In the genomic region with DNA sequence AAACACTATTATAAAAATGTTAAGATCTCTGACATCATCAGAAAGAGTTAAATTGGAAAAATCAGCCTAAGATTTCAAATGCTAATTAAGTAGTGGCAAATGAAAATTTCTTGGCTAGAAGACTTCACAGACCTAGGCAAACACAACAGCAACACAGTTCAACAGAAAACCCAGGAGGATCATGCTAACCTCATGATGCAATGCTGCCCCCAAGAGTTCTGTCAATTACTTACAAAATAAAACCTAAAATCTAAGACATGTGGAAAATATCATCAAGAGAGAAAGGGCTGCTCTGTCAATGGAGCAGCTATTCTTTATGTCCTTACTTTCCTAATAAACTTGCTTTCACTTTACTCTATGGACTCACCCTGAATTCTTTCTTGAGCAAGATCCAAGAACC, we compare ENCODE assay signal across 9 cellular contexts. TPM values are rescaled to one million over a fixed set of nuclear protein-coding genes. Genes with fewer than 3 reads are reported as not detected.
DNase-seq lines count a peak whose midpoint lies in the region; ATAC-seq and TF ChIP-seq lines count a peak whose summit lies in the region.
"Had no signal": no experiment of that assay in that cellular context is flagged by ENCODE, and none has a peak within 500 bp of the region (broad histone marks: within the 10 kb centered on the region; RNA-seq: fewer than 3 reads in every experiment).

No MANE protein-coding gene starts in this region.

- H3K27ac Mint-ChIP-seq in endodermal cell = peak overlapping the region; percentile 3

- DNase-seq in COLO829 (ENCODE audit: low spot score) = peak; percentile 71
- peak; percentile 28 for DNase-seq in H4 (ENCODE audit: low spot score)
- DNase-seq in RWPE1 (ENCODE audit: low spot score) = peak; percentile 21
- peak; percentile 66 for DNase-seq in endodermal cell
- DNase-seq in osteoblast (ENCODE audit: insufficient read length, low spot score, missing footprints) = peak; percentile 90
- no peak for DNase-seq in lower lobe of right lung

- no peak overlapping the region for H3K4me3 Mint-ChIP-seq in endodermal cell

- no peaks in the 10 kb centered on the region for H3K9me3 Mint-ChIP-seq in endodermal cell

- intact Hi-C loops in lower lobe of right lung (cut with DNase I) = no loop called here

- no peaks in the 10 kb centered on the region for H4K20me1 ChIP-seq in osteoblast (ENCODE audit: insufficient read depth, low read length)

- H2AFZ ChIP-seq in osteoblast (ENCODE audit: low read length) = no peak overlapping the region

- H3K27ac ChIP-seq in RWPE1 = no peak overlapping the region
- H3K27ac ChIP-seq in endodermal cell (ENCODE audit: low read depth, low read length) = no peak overlapping the region
- H3K27ac ChIP-seq in osteoblast (ENCODE audit: low read depth, low read length) = no peak overlapping the region
- H3K27ac ChIP-seq in lower lobe of right lung = no peak overlapping the region

- no peak for ATAC-seq in HG02588 (IDR thresholded peaks at IDR 0.05; ENCODE audit: unreplicated experiment)
- ATAC-seq in HG02678 (IDR thresholded peaks at IDR 0.05; ENCODE audit: unreplicated experiment) = no peak
- no peak for ATAC-seq in lower lobe of right lung

- TF ChIP-seq CTCF in RWPE1 (conservative IDR thresholded peaks at IDR 0.05; ENCODE audit: low read depth) (peak; percentile 23; the same call in 1 of the 2 replicates), endodermal cell (conservative IDR thresholded peaks at IDR 0.05) (peak; percentile 76), osteoblast (IDR thresholded peaks at IDR 0.05; ENCODE audit: extremely low read depth, low read depth, low read length) (peak; percentile 55), lower lobe of right lung (IDR thresholded peaks at IDR 0.05) (no peak)

- no peak overlapping the region for H3K4me2 ChIP-seq in osteoblast (ENCODE audit: insufficient read depth, low read length)

- H3K9ac ChIP-seq in endodermal cell (ENCODE audit: extremely low read depth, low read length, poor library complexity, severe bottlenecking) = no peak overlapping the region

- H3K27me3 Mint-ChIP-seq in endodermal cell (ENCODE audit: insufficient read depth) = no peaks in the 10 kb centered on the region

- H3K36me3 Mint-ChIP-seq in endodermal cell (ENCODE audit: low read depth) = peaks cover 75% of the 10 kb centered on the region

- H3K36me3 ChIP-seq in endodermal cell (ENCODE audit: control insufficient read depth, insufficient read depth, low read length) (peaks cover 18% of the 10 kb centered on the region), osteoblast (ENCODE audit: insufficient read depth, low read length) (no peaks in the 10 kb centered on the region), lower lobe of right lung (peaks cover 16% of the 10 kb centered on the region)

- H3K4me3 ChIP-seq in endodermal cell (ENCODE audit: low read length) = no peak overlapping the region
- H3K4me3 ChIP-seq in osteoblast (ENCODE audit: insufficient read depth, low read length) = no peak overlapping the region
- H3K4me3 ChIP-seq in lower lobe of right lung = no peak overlapping the region
- H3K4me3 ChIP-seq: lung had no signal

- CTCF ChIA-PET in RWPE1 (lab: Yijun Ruan, JAX) = no interaction called here

- H3K4me1 Mint-ChIP-seq in endodermal cell = peaks cover 11% of the 10 kb centered on the region

- H3K27me3 ChIP-seq in endodermal cell (ENCODE audit: control insufficient read depth, insufficient read depth, low read length, poor library complexity, severe bottlenecking) (no peaks in the 10 kb centered on the region), osteoblast (ENCODE audit: insufficient read depth, low read length) (no peaks in the 10 kb centered on the region), lower lobe of right lung (ENCODE audit: low read depth) (no peaks in the 10 kb centered on the region)

- H3K4me1 ChIP-seq in endodermal cell (ENCODE audit: control insufficient read depth, insufficient read depth, low read length) (no peaks in the 10 kb centered on the region), osteoblast (ENCODE audit: insufficient read depth, low read length) (peaks cover 9% of the 10 kb centered on the region), lower lobe of right lung (no peaks in the 10 kb centered on the region)

- no peaks in the 10 kb centered on the region for H3K79me2 ChIP-seq in osteoblast (ENCODE audit: insufficient read depth, low read length)

- H3K9me3 ChIP-seq in endodermal cell (ENCODE audit: control insufficient read depth, low read length) (no peaks in the 10 kb centered on the region), osteoblast (ENCODE audit: low read depth, low read length) (no peaks in the 10 kb centered on the region), lower lobe of right lung (no peaks in the 10 kb centered on the region)

- POLR2A ChIA-PET in RWPE1 (lab: Yijun Ruan, JAX; ENCODE audit: low non-redundant PET) = no interaction called here

RNA-seq across cellular contexts. Expression of gene S100G, which starts 21.0 kb away (rescaled TPM):
- not detected in 2 replicates for total RNA-seq in H4 (2014; rRNA removed; shearing (Covaris generic))
- not detected for total RNA-seq in endodermal cell
- not detected for polyA plus RNA-seq in endodermal cell (2013, experiment 1 of 2)
- not detected for polyA plus RNA-seq in endodermal cell (2013, experiment 2 of 2)
- not detected in 2 replicates for total RNA-seq in osteoblast
- total RNA-seq in lower lobe of right lung = not detected
- total RNA-seq: lung had no signal
- polyA plus RNA-seq: lung had no signal

RNA-seq across cellular contexts. Expression of gene CTPS2, which starts 41.5 kb away (rescaled TPM):
- total RNA-seq in H4 (2014; rRNA removed; shearing (Covaris generic)) = 5.7 and 5.8 TPM in 2 replicates
- total RNA-seq in endodermal cell (10 to 100 TPM; 33.5 to 71.1 TPM), osteoblast (8.0 and 10.3 TPM in 2 replicates), lower lobe of right lung (11.3 TPM)
- 24.1 TPM for polyA plus RNA-seq in endodermal cell (2013, experiment 1 of 2)
- polyA plus RNA-seq in endodermal cell (2013, experiment 2 of 2) = 22.4 TPM

RNA-seq across cellular contexts. Expression of gene SYAP1, which starts 48.4 kb away (rescaled TPM):
- total RNA-seq in H4 (2014; rRNA removed; shearing (Covaris generic)) = 17.0 and 21.3 TPM in 2 replicates
- total RNA-seq in endodermal cell (10 to 100 TPM; 22.4 to 40.6 TPM), osteoblast (25.7 and 43.9 TPM in 2 replicates), lower lobe of right lung (21.8 TPM)
- polyA plus RNA-seq in endodermal cell (2013, experiment 1 of 2) = 14.0 TPM
- polyA plus RNA-seq in endodermal cell (2013, experiment 2 of 2) = 14.5 TPM
